ENCODE assay signal across 1 cellular context in genomic region chr1:173477286-173478098, GRCh38.
A peak's percentile ranks its signal among the peaks of the same experiment; 100 is the strongest.
TF ChIP-seq lines count a peak whose summit lies in the region.

A gene with protein sequence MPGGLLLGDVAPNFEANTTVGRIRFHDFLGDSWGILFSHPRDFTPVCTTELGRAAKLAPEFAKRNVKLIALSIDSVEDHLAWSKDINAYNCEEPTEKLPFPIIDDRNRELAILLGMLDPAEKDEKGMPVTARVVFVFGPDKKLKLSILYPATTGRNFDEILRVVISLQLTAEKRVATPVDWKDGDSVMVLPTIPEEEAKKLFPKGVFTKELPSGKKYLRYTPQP (plus strand): TSS chr1:173477335. CDS start chr1:173477398, 63 bp downstream.

TF ChIP-seq in HepG2, 621 proteins besides CTCF, POLR2A, EP300 and RAD21 (continued from another document and continues in another):
- TF ChIP-seq ZNF639 (CRISPR knock-in tag; conservative IDR thresholded peaks at IDR 0.05) (peak; percentile 53; the same call in 1 of the 2 replicates), ZSCAN31 (CRISPR knock-in tag; IDR thresholded peaks at IDR 0.05; ENCODE audit: low read depth) (no peak), NRL (CRISPR knock-in tag; IDR thresholded peaks at IDR 0.05; ENCODE audit: borderline replicate concordance) (no peak), HBP1 (CRISPR knock-in tag; IDR thresholded peaks at IDR 0.05; ENCODE audit: low read depth) (0 out of 2 replicates have a peak, but pooled peaks have one; percentile 7), SETDB1 (CRISPR knock-in tag; IDR thresholded peaks at IDR 0.05; ENCODE audit: borderline replicate concordance) (no peak), BRF2 (CRISPR knock-in tag; IDR thresholded peaks at IDR 0.05) (no peak), ZBTB21 (CRISPR knock-in tag; IDR thresholded peaks at IDR 0.05) (no peak), ZNF678 (CRISPR knock-in tag; IDR thresholded peaks at IDR 0.05) (no peak), PHF5A (CRISPR knock-in tag; IDR thresholded peaks at IDR 0.05; ENCODE audit: low read depth, unreplicated experiment) (peak; percentile 35), ZNF562 (CRISPR knock-in tag; IDR thresholded peaks at IDR 0.05; ENCODE audit: borderline replicate concordance) (no peak), TCF7 (IDR thresholded peaks at IDR 0.05; ENCODE audit: low read depth) (no peak), XBP1 (CRISPR knock-in tag; IDR thresholded peaks at IDR 0.05) (no peak), NFYB (CRISPR knock-in tag; IDR thresholded peaks at IDR 0.05) (no peak), ZNF468 (CRISPR knock-in tag; IDR thresholded peaks at IDR 0.05) (no peak), CBFB (CRISPR knock-in tag; IDR thresholded peaks at IDR 0.05) (no peak), SALL2 (CRISPR knock-in tag; IDR thresholded peaks at IDR 0.05) (peak; percentile 67)
- TF ChIP-seq, protein P1, sequence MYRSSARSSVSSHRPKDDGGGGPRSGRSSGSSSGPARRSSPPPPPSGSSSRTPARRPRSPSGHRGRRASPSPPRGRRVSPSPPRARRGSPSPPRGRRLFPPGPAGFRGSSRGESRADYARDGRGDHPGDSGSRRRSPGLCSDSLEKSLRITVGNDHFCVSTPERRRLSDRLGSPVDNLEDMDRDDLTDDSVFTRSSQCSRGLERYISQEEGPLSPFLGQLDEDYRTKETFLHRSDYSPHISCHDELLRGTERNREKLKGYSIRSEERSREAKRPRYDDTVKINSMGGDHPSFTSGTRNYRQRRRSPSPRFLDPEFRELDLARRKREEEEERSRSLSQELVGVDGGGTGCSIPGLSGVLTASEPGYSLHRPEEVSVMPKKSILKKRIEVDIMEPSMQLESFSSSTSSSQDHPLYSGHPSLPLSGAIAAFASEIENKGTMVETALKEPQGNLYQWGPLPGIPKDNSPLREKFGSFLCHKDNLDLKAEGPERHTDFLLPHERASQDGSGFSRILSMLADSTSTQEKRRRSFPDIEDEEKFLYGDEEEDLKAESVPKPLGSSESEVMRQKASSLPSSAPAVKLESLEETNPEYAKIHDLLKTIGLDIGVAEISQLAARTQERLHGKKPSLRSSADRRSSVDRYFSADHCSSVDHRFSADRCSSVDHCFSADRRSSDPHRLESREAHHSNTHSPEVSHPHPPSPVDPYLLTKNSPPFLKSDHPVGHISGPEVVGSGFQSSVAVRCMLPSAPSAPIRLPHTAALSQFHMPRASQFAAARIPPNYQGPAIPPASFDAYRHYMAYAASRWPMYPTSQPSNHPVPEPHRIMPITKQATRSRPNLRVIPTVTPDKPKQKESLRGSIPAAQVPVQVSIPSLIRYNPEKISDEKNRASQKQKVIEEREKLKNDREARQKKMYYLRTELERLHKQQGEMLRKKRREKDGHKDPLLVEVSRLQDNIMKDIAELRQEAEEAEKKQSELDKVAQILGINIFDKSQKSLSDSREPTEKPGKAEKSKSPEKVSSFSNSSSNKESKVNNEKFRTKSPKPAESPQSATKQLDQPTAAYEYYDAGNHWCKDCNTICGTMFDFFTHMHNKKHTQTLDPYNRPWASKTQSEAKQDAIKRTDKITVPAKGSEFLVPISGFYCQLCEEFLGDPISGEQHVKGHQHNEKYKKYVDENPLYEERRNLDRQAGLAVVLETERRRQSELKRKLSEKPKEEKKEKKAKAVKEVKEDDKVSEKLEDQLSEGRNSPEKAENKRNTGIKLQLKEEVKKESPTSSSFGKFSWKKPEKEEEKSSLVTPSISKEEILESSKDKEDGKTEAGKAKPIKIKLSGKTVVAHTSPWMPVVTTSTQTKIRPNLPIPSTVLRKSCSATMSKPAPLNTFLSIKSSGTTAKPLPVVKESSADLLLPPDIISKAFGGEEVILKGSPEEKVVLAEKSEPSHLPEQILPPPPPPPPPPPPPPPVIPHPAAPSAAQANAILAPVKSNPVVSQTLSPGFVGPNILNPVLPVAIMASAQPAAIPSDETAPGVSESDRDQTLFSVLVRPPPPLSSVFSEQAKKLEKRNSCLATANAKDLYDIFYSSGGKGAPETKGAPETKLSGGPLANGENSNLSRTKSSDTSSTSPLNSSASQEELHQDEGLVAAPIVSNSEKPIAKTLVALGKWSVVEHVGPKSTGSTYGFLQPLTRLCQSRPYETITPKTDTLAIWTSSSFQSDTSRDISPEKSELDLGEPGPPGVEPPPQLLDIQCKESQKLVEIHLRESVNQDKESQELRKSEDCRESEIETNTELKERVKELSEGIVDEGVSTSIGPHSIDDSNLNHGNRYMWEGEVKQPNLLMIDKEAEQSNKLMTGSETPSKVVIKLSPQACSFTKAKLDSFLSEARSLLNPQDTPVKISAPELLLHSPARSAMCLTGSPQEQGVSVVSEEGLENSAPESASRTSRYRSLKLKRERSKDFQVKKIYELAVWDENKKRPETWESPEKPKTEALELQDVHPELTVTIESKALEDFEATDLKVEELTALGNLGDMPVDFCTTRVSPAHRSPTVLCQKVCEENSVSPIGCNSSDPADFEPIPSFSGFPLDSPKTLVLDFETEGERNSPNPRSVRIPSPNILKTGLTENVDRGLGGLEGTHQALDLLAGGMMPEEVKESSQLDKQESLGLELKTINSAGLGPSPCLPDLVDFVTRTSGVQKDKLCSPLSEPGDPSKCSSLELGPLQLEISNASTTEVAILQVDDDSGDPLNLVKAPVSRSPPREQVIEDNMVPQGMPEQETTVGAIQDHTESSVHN (CRISPR knock-in tag; IDR thresholded peaks at IDR 0.05) = 0 out of 2 replicates have a peak, but pooled peaks have one; percentile 52
- TF ChIP-seq, protein P2, sequence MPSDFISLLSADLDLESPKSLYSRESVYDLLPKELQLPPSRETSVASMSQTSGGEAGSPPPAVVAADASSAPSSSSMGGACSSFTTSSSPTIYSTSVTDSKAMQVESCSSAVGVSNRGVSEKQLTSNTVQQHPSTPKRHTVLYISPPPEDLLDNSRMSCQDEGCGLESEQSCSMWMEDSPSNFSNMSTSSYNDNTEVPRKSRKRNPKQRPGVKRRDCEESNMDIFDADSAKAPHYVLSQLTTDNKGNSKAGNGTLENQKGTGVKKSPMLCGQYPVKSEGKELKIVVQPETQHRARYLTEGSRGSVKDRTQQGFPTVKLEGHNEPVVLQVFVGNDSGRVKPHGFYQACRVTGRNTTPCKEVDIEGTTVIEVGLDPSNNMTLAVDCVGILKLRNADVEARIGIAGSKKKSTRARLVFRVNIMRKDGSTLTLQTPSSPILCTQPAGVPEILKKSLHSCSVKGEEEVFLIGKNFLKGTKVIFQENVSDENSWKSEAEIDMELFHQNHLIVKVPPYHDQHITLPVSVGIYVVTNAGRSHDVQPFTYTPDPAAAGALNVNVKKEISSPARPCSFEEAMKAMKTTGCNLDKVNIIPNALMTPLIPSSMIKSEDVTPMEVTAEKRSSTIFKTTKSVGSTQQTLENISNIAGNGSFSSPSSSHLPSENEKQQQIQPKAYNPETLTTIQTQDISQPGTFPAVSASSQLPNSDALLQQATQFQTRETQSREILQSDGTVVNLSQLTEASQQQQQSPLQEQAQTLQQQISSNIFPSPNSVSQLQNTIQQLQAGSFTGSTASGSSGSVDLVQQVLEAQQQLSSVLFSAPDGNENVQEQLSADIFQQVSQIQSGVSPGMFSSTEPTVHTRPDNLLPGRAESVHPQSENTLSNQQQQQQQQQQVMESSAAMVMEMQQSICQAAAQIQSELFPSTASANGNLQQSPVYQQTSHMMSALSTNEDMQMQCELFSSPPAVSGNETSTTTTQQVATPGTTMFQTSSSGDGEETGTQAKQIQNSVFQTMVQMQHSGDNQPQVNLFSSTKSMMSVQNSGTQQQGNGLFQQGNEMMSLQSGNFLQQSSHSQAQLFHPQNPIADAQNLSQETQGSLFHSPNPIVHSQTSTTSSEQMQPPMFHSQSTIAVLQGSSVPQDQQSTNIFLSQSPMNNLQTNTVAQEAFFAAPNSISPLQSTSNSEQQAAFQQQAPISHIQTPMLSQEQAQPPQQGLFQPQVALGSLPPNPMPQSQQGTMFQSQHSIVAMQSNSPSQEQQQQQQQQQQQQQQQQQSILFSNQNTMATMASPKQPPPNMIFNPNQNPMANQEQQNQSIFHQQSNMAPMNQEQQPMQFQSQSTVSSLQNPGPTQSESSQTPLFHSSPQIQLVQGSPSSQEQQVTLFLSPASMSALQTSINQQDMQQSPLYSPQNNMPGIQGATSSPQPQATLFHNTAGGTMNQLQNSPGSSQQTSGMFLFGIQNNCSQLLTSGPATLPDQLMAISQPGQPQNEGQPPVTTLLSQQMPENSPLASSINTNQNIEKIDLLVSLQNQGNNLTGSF (CRISPR knock-in tag; IDR thresholded peaks at IDR 0.05) = 0 out of 2 replicates have a peak, but pooled peaks have one; percentile 22
- TF ChIP-seq, protein P3, sequence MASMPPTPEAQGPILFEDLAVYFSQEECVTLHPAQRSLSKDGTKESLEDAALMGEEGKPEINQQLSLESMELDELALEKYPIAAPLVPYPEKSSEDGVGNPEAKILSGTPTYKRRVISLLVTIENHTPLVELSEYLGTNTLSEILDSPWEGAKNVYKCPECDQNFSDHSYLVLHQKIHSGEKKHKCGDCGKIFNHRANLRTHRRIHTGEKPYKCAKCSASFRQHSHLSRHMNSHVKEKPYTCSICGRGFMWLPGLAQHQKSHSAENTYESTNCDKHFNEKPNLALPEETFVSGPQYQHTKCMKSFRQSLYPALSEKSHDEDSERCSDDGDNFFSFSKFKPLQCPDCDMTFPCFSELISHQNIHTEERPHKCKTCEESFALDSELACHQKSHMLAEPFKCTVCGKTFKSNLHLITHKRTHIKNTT (CRISPR knock-in tag; IDR thresholded peaks at IDR 0.05) = no peak
- TF ChIP-seq, protein P4, sequence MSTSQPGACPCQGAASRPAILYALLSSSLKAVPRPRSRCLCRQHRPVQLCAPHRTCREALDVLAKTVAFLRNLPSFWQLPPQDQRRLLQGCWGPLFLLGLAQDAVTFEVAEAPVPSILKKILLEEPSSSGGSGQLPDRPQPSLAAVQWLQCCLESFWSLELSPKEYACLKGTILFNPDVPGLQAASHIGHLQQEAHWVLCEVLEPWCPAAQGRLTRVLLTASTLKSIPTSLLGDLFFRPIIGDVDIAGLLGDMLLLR (CRISPR knock-in tag; IDR thresholded peaks at IDR 0.05) = peak; percentile 69; the same call in 1 of the 2 replicates
- TF ChIP-seq, protein P5, sequence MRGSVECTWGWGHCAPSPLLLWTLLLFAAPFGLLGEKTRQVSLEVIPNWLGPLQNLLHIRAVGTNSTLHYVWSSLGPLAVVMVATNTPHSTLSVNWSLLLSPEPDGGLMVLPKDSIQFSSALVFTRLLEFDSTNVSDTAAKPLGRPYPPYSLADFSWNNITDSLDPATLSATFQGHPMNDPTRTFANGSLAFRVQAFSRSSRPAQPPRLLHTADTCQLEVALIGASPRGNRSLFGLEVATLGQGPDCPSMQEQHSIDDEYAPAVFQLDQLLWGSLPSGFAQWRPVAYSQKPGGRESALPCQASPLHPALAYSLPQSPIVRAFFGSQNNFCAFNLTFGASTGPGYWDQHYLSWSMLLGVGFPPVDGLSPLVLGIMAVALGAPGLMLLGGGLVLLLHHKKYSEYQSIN (CRISPR knock-in tag; IDR thresholded peaks at IDR 0.05; ENCODE audit: borderline replicate concordance) = no peak
- TF ChIP-seq, protein P6, sequence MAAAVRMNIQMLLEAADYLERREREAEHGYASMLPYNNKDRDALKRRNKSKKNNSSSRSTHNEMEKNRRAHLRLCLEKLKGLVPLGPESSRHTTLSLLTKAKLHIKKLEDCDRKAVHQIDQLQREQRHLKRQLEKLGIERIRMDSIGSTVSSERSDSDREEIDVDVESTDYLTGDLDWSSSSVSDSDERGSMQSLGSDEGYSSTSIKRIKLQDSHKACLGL (CRISPR knock-in tag; IDR thresholded peaks at IDR 0.05) = no peak; the same call in 1 of the 2 replicates
- TF ChIP-seq, protein P7, sequence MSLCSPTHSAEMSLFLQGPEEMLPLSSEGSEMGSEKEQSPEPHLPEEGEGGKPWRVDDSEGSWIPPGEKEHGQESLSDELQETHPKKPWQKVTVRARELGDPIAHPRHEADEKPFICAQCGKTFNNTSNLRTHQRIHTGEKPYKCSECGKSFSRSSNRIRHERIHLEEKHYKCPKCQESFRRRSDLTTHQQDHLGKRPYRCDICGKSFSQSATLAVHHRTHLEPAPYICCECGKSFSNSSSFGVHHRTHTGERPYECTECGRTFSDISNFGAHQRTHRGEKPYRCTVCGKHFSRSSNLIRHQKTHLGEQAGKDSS (CRISPR knock-in tag; IDR thresholded peaks at IDR 0.05; ENCODE audit: borderline replicate concordance, low read depth) = peak; percentile 40; the same call in 1 of the 2 replicates
